Comparison of ENCODE assay signal across 1 cellular context in genomic region chr10:80529604-80530003, GRCh38.
TF ChIP-seq lines count a peak whose summit lies in the region.

No MANE protein-coding gene starts in this region.

TF ChIP-seq in SK-N-SH, 30 proteins besides CTCF, POLR2A, EP300 and RAD21 (continued from another document):
- TF ChIP-seq NFIC (IDR thresholded peaks at IDR 0.05; ENCODE audit: borderline replicate concordance): no peak
